Comparison of ENCODE assay signal across 1 cellular context in genomic region chr2:149456285-149456684, GRCh38.
TF ChIP-seq lines count a peak whose summit lies in the region.

No MANE protein-coding gene starts in this region.

TF ChIP-seq in K562, 482 proteins besides CTCF, POLR2A, EP300 and RAD21 (continued from another document):
- TF ChIP-seq UBTF (IDR thresholded peaks at IDR 0.05; ENCODE audit: borderline replicate concordance in 1 of 2, low read depth in 2 of 2, low read length in 2 of 2): no peak
- TF ChIP-seq ZNF778 (CRISPR knock-in tag; IDR thresholded peaks at IDR 0.05): no peak
- TF ChIP-seq NCOR1 (IDR thresholded peaks at IDR 0.05): no peak
- TF ChIP-seq NFE2L1 (tag; IDR thresholded peaks at IDR 0.05; ENCODE audit: borderline replicate concordance, low read depth): no peak
- TF ChIP-seq RFX7 (CRISPR knock-in tag; IDR thresholded peaks at IDR 0.05): no peak
- TF ChIP-seq ARID1B (IDR thresholded peaks at IDR 0.05): no peak
- TF ChIP-seq ZNF398 (CRISPR knock-in tag; IDR thresholded peaks at IDR 0.05): no peak
- TF ChIP-seq E4F1 (CRISPR knock-in tag; IDR thresholded peaks at IDR 0.05; ENCODE audit: borderline replicate concordance): no peak
- TF ChIP-seq GABPA (tag; conservative IDR thresholded peaks at IDR 0.05; ENCODE audit: low read depth): no peak
- TF ChIP-seq HMGN3 (IDR thresholded peaks at IDR 0.05; ENCODE audit: borderline replicate concordance, extremely low read depth, insufficient read length, low read depth, low read length): no peak
- no peak for TF ChIP-seq RBBP5 (IDR thresholded peaks at IDR 0.05; ENCODE audit: borderline replicate concordance, insufficient read depth, low read length, poor library complexity, severe bottlenecking)
